1 cellular context compared by ENCODE assay signal in the genomic region with DNA sequence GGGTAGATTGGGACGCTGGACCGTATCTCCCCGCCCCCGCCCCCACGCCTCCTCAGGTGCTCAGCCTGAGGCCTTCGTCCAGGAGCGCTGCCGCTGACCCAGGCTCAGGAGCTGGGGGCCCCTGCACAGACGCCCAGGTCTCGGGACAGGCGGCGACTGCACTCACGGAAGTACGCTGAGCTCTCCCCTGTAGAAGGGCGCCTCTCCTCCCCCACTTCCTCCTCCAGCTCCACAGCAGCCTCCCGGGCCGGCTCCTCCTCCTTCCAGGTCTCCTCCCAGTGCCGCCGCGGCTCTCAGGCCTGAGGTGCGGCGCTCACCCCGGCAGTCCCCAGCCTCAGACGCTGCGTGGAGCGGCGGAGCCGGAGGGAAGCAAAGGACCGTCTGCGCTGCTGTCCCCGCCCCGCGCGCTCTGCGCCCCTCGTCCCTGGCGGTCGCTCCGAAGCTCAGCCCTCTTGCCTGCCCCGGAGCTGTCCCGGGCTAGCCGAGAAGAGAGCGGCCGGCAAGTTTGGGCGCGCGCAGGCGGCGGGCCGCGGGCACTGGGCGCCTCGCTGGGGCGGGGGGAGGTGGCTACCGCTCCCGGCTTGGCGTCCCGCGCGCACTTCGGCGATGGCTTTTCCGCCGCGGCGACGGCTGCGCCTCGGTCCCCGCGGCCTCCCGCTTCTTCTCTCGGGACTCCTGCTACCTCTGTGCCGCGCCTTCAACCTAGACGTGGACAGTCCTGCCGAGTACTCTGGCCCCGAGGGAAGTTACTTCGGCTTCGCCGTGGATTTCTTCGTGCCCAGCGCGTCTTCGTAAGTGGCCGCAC.
TF ChIP-seq lines count a peak whose summit lies in the region.

A gene (plus strand): TSS at position 324 of the 805 bp plus-strand sequence. CDS start 283 bp downstream, at position 607.

TF ChIP-seq in HepG2, 621 proteins besides CTCF, POLR2A, EP300 and RAD21 (continued from another document and continues in another):
- peak; percentile 64 for TF ChIP-seq GABPA (IDR thresholded peaks at IDR 0.05; ENCODE audit: low read depth, low read length)
- TF ChIP-seq GABPA (CRISPR knock-in tag; IDR thresholded peaks at IDR 0.05; ENCODE audit: low read depth), result peak; percentile 81
- TF ChIP-seq, protein P1, sequence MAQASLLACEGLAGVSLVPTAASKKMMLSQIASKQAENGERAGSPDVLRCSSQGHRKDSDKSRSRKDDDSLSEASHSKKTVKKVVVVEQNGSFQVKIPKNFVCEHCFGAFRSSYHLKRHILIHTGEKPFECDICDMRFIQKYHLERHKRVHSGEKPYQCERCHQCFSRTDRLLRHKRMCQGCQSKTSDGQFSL (CRISPR knock-in tag; IDR thresholded peaks at IDR 0.05), result peak; percentile 87; the same call in 1 of the 2 replicates
- TF ChIP-seq CCDC6 (CRISPR knock-in tag; IDR thresholded peaks at IDR 0.05), result peak; percentile 99
- TF ChIP-seq ZNF337 (CRISPR knock-in tag; IDR thresholded peaks at IDR 0.05; ENCODE audit: borderline replicate concordance, low read depth), result no peak
- peak; percentile 75 for TF ChIP-seq ISL2 (CRISPR knock-in tag; IDR thresholded peaks at IDR 0.05)
- no peak for TF ChIP-seq ADNP (CRISPR knock-in tag; IDR thresholded peaks at IDR 0.05)
- no peak for TF ChIP-seq GTF2F1 (IDR thresholded peaks at IDR 0.05; ENCODE audit: low read length)
- TF ChIP-seq, protein P2, sequence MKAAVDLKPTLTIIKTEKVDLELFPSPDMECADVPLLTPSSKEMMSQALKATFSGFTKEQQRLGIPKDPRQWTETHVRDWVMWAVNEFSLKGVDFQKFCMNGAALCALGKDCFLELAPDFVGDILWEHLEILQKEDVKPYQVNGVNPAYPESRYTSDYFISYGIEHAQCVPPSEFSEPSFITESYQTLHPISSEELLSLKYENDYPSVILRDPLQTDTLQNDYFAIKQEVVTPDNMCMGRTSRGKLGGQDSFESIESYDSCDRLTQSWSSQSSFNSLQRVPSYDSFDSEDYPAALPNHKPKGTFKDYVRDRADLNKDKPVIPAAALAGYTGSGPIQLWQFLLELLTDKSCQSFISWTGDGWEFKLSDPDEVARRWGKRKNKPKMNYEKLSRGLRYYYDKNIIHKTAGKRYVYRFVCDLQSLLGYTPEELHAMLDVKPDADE (CRISPR knock-in tag; IDR thresholded peaks at IDR 0.05), result peak; percentile 82; the same call in 1 of the 2 replicates
- peak; percentile 88 for TF ChIP-seq MED8 (CRISPR knock-in tag; IDR thresholded peaks at IDR 0.05; ENCODE audit: insufficient replicate concordance)
- TF ChIP-seq, protein P3, sequence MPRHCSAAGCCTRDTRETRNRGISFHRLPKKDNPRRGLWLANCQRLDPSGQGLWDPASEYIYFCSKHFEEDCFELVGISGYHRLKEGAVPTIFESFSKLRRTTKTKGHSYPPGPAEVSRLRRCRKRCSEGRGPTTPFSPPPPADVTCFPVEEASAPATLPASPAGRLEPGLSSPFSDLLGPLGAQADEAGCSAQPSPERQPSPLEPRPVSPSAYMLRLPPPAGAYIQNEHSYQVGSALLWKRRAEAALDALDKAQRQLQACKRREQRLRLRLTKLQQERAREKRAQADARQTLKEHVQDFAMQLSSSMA (CRISPR knock-in tag; IDR thresholded peaks at IDR 0.05), result peak; percentile 92; the same call in 1 of the 2 replicates
- TF ChIP-seq ZNF367 (CRISPR knock-in tag; IDR thresholded peaks at IDR 0.05; ENCODE audit: borderline replicate concordance), result peak; percentile 28; the same call in 1 of the 2 replicates
- TF ChIP-seq, protein P4, sequence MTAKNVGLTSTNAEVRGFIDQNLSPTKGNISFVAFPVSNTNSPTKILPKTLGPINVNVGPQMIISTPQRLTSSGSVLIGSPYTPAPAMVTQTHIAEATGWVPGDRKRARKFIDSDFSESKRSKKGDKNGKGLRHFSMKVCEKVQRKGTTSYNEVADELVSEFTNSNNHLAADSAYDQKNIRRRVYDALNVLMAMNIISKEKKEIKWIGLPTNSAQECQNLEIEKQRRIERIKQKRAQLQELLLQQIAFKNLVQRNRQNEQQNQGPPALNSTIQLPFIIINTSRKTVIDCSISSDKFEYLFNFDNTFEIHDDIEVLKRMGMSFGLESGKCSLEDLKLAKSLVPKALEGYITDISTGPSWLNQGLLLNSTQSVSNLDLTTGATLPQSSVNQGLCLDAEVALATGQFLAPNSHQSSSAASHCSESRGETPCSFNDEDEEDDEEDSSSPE (CRISPR knock-in tag; IDR thresholded peaks at IDR 0.05), result peak; percentile 74
- TF ChIP-seq ZSCAN12 (CRISPR knock-in tag; IDR thresholded peaks at IDR 0.05), result no peak
- TF ChIP-seq, protein P5, sequence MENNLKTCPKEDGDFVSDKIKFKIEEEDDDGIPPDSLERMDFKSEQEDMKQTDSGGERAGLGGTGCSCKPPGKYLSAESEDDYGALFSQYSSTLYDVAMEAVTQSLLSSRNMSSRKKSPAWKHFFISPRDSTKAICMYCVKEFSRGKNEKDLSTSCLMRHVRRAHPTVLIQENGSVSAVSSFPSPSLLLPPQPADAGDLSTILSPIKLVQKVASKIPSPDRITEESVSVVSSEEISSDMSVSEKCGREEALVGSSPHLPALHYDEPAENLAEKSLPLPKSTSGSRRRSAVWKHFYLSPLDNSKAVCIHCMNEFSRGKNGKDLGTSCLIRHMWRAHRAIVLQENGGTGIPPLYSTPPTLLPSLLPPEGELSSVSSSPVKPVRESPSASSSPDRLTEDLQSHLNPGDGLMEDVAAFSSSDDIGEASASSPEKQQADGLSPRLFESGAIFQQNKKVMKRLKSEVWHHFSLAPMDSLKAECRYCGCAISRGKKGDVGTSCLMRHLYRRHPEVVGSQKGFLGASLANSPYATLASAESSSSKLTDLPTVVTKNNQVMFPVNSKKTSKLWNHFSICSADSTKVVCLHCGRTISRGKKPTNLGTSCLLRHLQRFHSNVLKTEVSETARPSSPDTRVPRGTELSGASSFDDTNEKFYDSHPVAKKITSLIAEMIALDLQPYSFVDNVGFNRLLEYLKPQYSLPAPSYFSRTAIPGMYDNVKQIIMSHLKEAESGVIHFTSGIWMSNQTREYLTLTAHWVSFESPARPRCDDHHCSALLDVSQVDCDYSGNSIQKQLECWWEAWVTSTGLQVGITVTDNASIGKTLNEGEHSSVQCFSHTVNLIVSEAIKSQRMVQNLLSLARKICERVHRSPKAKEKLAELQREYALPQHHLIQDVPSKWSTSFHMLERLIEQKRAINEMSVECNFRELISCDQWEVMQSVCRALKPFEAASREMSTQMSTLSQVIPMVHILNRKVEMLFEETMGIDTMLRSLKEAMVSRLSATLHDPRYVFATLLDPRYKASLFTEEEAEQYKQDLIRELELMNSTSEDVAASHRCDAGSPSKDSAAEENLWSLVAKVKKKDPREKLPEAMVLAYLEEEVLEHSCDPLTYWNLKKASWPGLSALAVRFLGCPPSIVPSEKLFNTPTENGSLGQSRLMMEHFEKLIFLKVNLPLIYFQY (CRISPR knock-in tag; IDR thresholded peaks at IDR 0.05; ENCODE audit: borderline replicate concordance), result peak; percentile 82
- TF ChIP-seq CCAR2 (optimal IDR thresholded peaks at IDR 0.05; ENCODE audit: low read depth, low read length), result peak; percentile 73
- peak; percentile 94 for TF ChIP-seq ZNF891 (CRISPR knock-in tag; IDR thresholded peaks at IDR 0.05)
- TF ChIP-seq ZNF737 (CRISPR knock-in tag; IDR thresholded peaks at IDR 0.05; ENCODE audit: borderline replicate concordance), result no peak
- TF ChIP-seq ZNF652 (CRISPR knock-in tag; IDR thresholded peaks at IDR 0.05; ENCODE audit: borderline replicate concordance, low read depth), result no peak
- no peak for TF ChIP-seq ZNF549 (CRISPR knock-in tag; IDR thresholded peaks at IDR 0.05)
- no peak for TF ChIP-seq ZNF644 (CRISPR knock-in tag; IDR thresholded peaks at IDR 0.05; ENCODE audit: low read depth)
- TF ChIP-seq, protein P6, sequence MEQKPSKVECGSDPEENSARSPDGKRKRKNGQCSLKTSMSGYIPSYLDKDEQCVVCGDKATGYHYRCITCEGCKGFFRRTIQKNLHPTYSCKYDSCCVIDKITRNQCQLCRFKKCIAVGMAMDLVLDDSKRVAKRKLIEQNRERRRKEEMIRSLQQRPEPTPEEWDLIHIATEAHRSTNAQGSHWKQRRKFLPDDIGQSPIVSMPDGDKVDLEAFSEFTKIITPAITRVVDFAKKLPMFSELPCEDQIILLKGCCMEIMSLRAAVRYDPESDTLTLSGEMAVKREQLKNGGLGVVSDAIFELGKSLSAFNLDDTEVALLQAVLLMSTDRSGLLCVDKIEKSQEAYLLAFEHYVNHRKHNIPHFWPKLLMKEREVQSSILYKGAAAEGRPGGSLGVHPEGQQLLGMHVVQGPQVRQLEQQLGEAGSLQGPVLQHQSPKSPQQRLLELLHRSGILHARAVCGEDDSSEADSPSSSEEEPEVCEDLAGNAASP (CRISPR knock-in tag; IDR thresholded peaks at IDR 0.05; ENCODE audit: borderline replicate concordance), result peak; percentile 75
- no peak for TF ChIP-seq TBX3 (IDR thresholded peaks at IDR 0.05; ENCODE audit: borderline replicate concordance)
- no peak for TF ChIP-seq HOXA7 (CRISPR knock-in tag; IDR thresholded peaks at IDR 0.05)
- TF ChIP-seq REL (CRISPR knock-in tag; conservative IDR thresholded peaks at IDR 0.05), result peak; percentile 87
- TF ChIP-seq TAF15 (IDR thresholded peaks at IDR 0.05; ENCODE audit: low read depth, low read length, poor library complexity, severe bottlenecking), result peak; percentile 49
- TF ChIP-seq NONO (IDR thresholded peaks at IDR 0.05), result no peak
- peak; percentile 87 for TF ChIP-seq NONO (CRISPR knock-in tag; conservative IDR thresholded peaks at IDR 0.05)
- TF ChIP-seq NCOA2 (CRISPR knock-in tag; IDR thresholded peaks at IDR 0.05), result peak; percentile 42; the same call in 1 of the 2 replicates
- TF ChIP-seq ZNF264 (CRISPR knock-in tag; IDR thresholded peaks at IDR 0.05), result peak; percentile 99
- TF ChIP-seq, protein P7, sequence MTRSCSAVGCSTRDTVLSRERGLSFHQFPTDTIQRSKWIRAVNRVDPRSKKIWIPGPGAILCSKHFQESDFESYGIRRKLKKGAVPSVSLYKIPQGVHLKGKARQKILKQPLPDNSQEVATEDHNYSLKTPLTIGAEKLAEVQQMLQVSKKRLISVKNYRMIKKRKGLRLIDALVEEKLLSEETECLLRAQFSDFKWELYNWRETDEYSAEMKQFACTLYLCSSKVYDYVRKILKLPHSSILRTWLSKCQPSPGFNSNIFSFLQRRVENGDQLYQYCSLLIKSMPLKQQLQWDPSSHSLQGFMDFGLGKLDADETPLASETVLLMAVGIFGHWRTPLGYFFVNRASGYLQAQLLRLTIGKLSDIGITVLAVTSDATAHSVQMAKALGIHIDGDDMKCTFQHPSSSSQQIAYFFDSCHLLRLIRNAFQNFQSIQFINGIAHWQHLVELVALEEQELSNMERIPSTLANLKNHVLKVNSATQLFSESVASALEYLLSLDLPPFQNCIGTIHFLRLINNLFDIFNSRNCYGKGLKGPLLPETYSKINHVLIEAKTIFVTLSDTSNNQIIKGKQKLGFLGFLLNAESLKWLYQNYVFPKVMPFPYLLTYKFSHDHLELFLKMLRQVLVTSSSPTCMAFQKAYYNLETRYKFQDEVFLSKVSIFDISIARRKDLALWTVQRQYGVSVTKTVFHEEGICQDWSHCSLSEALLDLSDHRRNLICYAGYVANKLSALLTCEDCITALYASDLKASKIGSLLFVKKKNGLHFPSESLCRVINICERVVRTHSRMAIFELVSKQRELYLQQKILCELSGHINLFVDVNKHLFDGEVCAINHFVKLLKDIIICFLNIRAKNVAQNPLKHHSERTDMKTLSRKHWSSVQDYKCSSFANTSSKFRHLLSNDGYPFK (CRISPR knock-in tag; IDR thresholded peaks at IDR 0.05; ENCODE audit: borderline replicate concordance), result peak; percentile 80; the same call in 1 of the 2 replicates
- TF ChIP-seq ZNF20 (CRISPR knock-in tag; IDR thresholded peaks at IDR 0.05), result no peak
- TF ChIP-seq ZNF556 (CRISPR knock-in tag; IDR thresholded peaks at IDR 0.05; ENCODE audit: borderline replicate concordance), result peak; percentile 94; the same call in 1 of the 2 replicates
- TF ChIP-seq ZNF225 (CRISPR knock-in tag; IDR thresholded peaks at IDR 0.05), result 0 out of 2 replicates have a peak, but pooled peaks have one; percentile 44
- TF ChIP-seq, protein P8, sequence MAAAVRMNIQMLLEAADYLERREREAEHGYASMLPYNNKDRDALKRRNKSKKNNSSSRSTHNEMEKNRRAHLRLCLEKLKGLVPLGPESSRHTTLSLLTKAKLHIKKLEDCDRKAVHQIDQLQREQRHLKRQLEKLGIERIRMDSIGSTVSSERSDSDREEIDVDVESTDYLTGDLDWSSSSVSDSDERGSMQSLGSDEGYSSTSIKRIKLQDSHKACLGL (CRISPR knock-in tag; IDR thresholded peaks at IDR 0.05), result peak; percentile 88; the same call in 1 of the 2 replicates
- TF ChIP-seq ZNF546 (CRISPR knock-in tag; conservative IDR thresholded peaks at IDR 0.05), result peak; percentile 94
- peak; percentile 98 for TF ChIP-seq KAT7 (CRISPR knock-in tag; IDR thresholded peaks at IDR 0.05; ENCODE audit: borderline replicate concordance)
- TF ChIP-seq SIX1 (CRISPR knock-in tag; IDR thresholded peaks at IDR 0.05; ENCODE audit: borderline replicate concordance), result no peak
- TF ChIP-seq ZNF263 (CRISPR knock-in tag; IDR thresholded peaks at IDR 0.05), result peak; percentile 73
- peak; percentile 92 for TF ChIP-seq DR1 (CRISPR knock-in tag; IDR thresholded peaks at IDR 0.05)
- peak; percentile 48 for TF ChIP-seq NCOA1 (CRISPR knock-in tag; IDR thresholded peaks at IDR 0.05)
- TF ChIP-seq GATAD2A (CRISPR knock-in tag; IDR thresholded peaks at IDR 0.05), result peak; percentile 75
- TF ChIP-seq ZNF792 (CRISPR knock-in tag; IDR thresholded peaks at IDR 0.05), result peak; percentile 87; the same call in 1 of the 2 replicates
- TF ChIP-seq JARID2 (CRISPR knock-in tag; IDR thresholded peaks at IDR 0.05; ENCODE audit: insufficient replicate concordance), result peak; percentile 73
- TF ChIP-seq, protein P9, sequence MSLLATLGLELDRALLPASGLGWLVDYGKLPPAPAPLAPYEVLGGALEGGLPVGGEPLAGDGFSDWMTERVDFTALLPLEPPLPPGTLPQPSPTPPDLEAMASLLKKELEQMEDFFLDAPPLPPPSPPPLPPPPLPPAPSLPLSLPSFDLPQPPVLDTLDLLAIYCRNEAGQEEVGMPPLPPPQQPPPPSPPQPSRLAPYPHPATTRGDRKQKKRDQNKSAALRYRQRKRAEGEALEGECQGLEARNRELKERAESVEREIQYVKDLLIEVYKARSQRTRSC (CRISPR knock-in tag; IDR thresholded peaks at IDR 0.05; ENCODE audit: low read depth), result peak; percentile 70; the same call in 1 of the 2 replicates
- TF ChIP-seq, protein P10, sequence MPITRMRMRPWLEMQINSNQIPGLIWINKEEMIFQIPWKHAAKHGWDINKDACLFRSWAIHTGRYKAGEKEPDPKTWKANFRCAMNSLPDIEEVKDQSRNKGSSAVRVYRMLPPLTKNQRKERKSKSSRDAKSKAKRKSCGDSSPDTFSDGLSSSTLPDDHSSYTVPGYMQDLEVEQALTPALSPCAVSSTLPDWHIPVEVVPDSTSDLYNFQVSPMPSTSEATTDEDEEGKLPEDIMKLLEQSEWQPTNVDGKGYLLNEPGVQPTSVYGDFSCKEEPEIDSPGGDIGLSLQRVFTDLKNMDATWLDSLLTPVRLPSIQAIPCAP (CRISPR knock-in tag; IDR thresholded peaks at IDR 0.05; ENCODE audit: low read depth), result no peak
- TF ChIP-seq ZNF790 (CRISPR knock-in tag; IDR thresholded peaks at IDR 0.05; ENCODE audit: borderline replicate concordance), result peak; percentile 96
- no peak for TF ChIP-seq BHLHE40 (IDR thresholded peaks at IDR 0.05; ENCODE audit: low read length)
- TF ChIP-seq ZFP36L1 (CRISPR knock-in tag; IDR thresholded peaks at IDR 0.05), result no peak
